Comparison of ENCODE assay signal across 8 cellular contexts in genomic region chr3:31531465-31531991, GRCh38. TPM values are rescaled to one million over a fixed set of nuclear protein-coding genes. Genes with fewer than 3 reads are reported as not detected.
DNase-seq lines count a peak whose midpoint lies in the region; ATAC-seq and TF ChIP-seq lines count a peak whose summit lies in the region.

No MANE protein-coding gene starts in this region.

- TF ChIP-seq EP300 in neural cell (conservative IDR thresholded peaks at IDR 0.05; ENCODE audit: poor library complexity, severe bottlenecking), result no peak

- TF ChIP-seq CTCF in GM12873 (IDR thresholded peaks at IDR 0.05; ENCODE audit: insufficient read depth, low read depth, low read length, missing control alignments) (peak; percentile 40), neural cell (IDR thresholded peaks at IDR 0.05; ENCODE audit: poor library complexity, severe bottlenecking) (peak; percentile 68)

- peak overlapping the region; percentile 85 for H3K4me3 ChIP-seq in neural cell (ENCODE audit: low read length)

- no peaks in the 10 kb centered on the region for H3K9me3 ChIP-seq in neural cell (ENCODE audit: low read length)

- ATAC-seq in GM21367 (IDR thresholded peaks at IDR 0.05; ENCODE audit: unreplicated experiment) (no peak), GM21360 (IDR thresholded peaks at IDR 0.05; ENCODE audit: unreplicated experiment) (no peak)

- H3K9ac ChIP-seq in neural cell (ENCODE audit: low read length), result peak overlapping the region; percentile 95

- H2AFZ ChIP-seq in neural cell (ENCODE audit: low read depth, low read length), result peak overlapping the region; percentile 89

- TF ChIP-seq RAD21 in neural cell (conservative IDR thresholded peaks at IDR 0.05), result peak; percentile 58

- peaks cover 8% of the 10 kb centered on the region for H4K20me1 ChIP-seq in neural cell (ENCODE audit: insufficient read depth)

- peak overlapping the region; percentile 76 for H3K4me2 ChIP-seq in neural cell (ENCODE audit: low read length)

- peaks cover 29% of the 10 kb centered on the region for H3K79me2 ChIP-seq in neural cell (replicated peaks; ENCODE audit: insufficient read depth, low read length)

- H3K36me3 ChIP-seq in neural cell (ENCODE audit: insufficient read depth, low read length), result no peaks in the 10 kb centered on the region

- H3F3A ChIP-seq in neural cell (ENCODE audit: insufficient read depth, low read length, poor library complexity, severe bottlenecking), result no peaks in the 10 kb centered on the region

- no peaks in the 10 kb centered on the region for H3K27me3 ChIP-seq in neural cell (ENCODE audit: insufficient read depth, low read depth, low read length)

- DNase-seq in NOMO-1 (lab: John Stamatoyannopoulos, UW; ENCODE audit: unreplicated experiment in 2 of 2) (peak; percentile 88 to 93), dermis blood vessel endothelial cell (peak; percentile 40), AG08395 (ENCODE audit: low spot score) (no peak)
- no peak for DNase-seq in stimulated activated CD8-positive, alpha-beta memory T cell treated with anti-CD3 and anti-CD28 coated beads, Interleukin-4, amount 100 ng/mL, for 48 hours

- H3K27ac ChIP-seq in neural cell (ENCODE audit: low read length), result peak overlapping the region; percentile 96

- no peaks in the 10 kb centered on the region for H3K9me2 ChIP-seq in neural cell (ENCODE audit: insufficient read depth, low read length)

TF ChIP-seq in neural cell, 6 proteins besides CTCF, POLR2A, EP300 and RAD21:
- TF ChIP-seq POLR2AphosphoS5 (IDR thresholded peaks at IDR 0.05) (no peak), MXI1 (conservative IDR thresholded peaks at IDR 0.05; ENCODE audit: poor library complexity, severe bottlenecking) (no peak), TAF1 (IDR thresholded peaks at IDR 0.05; ENCODE audit: low read depth) (no peak), EZH2 (IDR thresholded peaks at IDR 0.05; ENCODE audit: borderline replicate concordance, insufficient read depth, low read length, poor library complexity, severe bottlenecking) (no peak), REST (IDR thresholded peaks at IDR 0.05; ENCODE audit: borderline replicate concordance) (no peak), SMC3 (conservative IDR thresholded peaks at IDR 0.05; ENCODE audit: poor library complexity) (peak; percentile 62)

RNA-seq across cellular contexts. Expression of gene STT3B, which starts 1.2 kb away (rescaled TPM):
- total RNA-seq in dermis blood vessel endothelial cell, result 147 and 243 TPM in 2 replicates
- polyA plus RNA-seq in neural cell, result 84.0 and 100 TPM in 2 replicates
- polyA minus RNA-seq in neural cell, result 156 and 170 TPM in 2 replicates

Comparison
In these comparisons a context has a peak if more than half of its experiments do, and no peak if none do; other contexts are left out.
1. DNase-seq: peak in NOMO-1 (2 of 2) and dermis blood vessel endothelial cell (single experiment); none in AG08395 (single experiment) and stimulated activated CD8-positive, alpha-beta memory T cell treated with anti-CD3 and anti-CD28 coated beads, Interleukin-4, amount 100 ng/mL, for 48 hours (single experiment).